In the genomic region with DNA sequence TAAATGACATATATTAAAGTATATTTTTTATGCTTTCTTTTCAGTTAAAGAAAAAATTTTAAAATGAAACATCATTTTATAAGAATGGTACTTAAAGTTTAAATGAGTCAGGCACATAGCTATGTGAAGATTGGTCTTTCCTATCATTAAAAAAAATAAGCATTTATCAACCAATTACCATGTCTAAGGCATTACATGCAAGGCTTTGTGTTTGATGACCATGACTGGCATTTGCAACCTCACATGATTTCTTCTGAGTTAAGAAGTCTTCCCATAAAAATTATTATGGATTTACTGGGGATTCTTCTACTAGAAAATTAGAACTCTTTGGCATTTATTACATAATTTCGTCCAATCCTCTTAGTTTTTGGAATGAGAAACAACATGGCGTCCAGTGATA, we compare ENCODE assay signal across 2 cellular contexts.
TF ChIP-seq lines count a peak whose summit lies in the region.

No MANE protein-coding gene starts in this region.

TF ChIP-seq in SK-N-SH, 30 proteins besides CTCF, POLR2A, EP300 and RAD21 (continued from another document):
- TF ChIP-seq FOXJ3 (CRISPR knock-in tag; IDR thresholded peaks at IDR 0.05) (no peak), EZH2phosphoT487 (IDR thresholded peaks at IDR 0.05; ENCODE audit: borderline replicate concordance, low read depth) (no peak), ZBTB33 (IDR thresholded peaks at IDR 0.05; ENCODE audit: borderline replicate concordance, low read depth) (no peak), SIN3A (IDR thresholded peaks at IDR 0.05; ENCODE audit: borderline replicate concordance, low read depth, low read length) (no peak), IRF3 (IDR thresholded peaks at IDR 0.05; ENCODE audit: low read depth, low read length) (no peak), USF1 (IDR thresholded peaks at IDR 0.05; ENCODE audit: borderline replicate concordance, low read depth) (no peak), ELF1 (IDR thresholded peaks at IDR 0.05) (no peak), MAX (IDR thresholded peaks at IDR 0.05; ENCODE audit: low read depth) (no peak)
TF ChIP-seq in SK-N-SH: peak in this region for 0.

TF ChIP-seq in SK-N-SH treated with all-trans-retinoic acid at 6 μM for 48 hours, 23 proteins besides CTCF, POLR2A, EP300 and RAD21 (continued from another document):
- no peak for TF ChIP-seq PATZ1 (CRISPR knock-in tag; IDR thresholded peaks at IDR 0.05; ENCODE audit: borderline replicate concordance)
- TF ChIP-seq ARNTL (CRISPR knock-in tag; IDR thresholded peaks at IDR 0.05; ENCODE audit: borderline replicate concordance, low read depth) = no peak
- no peak for TF ChIP-seq ISL1 (CRISPR knock-in tag; IDR thresholded peaks at IDR 0.05)
- TF ChIP-seq, protein P1, sequence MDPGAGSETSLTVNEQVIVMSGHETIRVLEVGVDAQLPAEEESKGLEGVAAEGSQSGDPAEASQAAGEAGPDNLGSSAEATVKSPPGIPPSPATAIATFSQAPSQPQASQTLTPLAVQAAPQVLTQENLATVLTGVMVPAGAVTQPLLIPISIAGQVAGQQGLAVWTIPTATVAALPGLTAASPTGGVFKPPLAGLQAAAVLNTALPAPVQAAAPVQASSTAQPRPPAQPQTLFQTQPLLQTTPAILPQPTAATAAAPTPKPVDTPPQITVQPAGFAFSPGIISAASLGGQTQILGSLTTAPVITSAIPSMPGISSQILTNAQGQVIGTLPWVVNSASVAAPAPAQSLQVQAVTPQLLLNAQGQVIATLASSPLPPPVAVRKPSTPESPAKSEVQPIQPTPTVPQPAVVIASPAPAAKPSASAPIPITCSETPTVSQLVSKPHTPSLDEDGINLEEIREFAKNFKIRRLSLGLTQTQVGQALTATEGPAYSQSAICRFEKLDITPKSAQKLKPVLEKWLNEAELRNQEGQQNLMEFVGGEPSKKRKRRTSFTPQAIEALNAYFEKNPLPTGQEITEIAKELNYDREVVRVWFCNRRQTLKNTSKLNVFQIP (CRISPR knock-in tag; IDR thresholded peaks at IDR 0.05; ENCODE audit: borderline replicate concordance, low read depth) = no peak
- no peak for TF ChIP-seq SNAI2 (CRISPR knock-in tag; IDR thresholded peaks at IDR 0.05)
- TF ChIP-seq CSRNP3 (CRISPR knock-in tag; IDR thresholded peaks at IDR 0.05) = no peak
- TF ChIP-seq GLIS3 (CRISPR knock-in tag; IDR thresholded peaks at IDR 0.05) = no peak
